Comparison of ENCODE assay signal across 16 cellular contexts in genomic region chr13:60957816-60958215, GRCh38.
DNase-seq lines count a peak whose midpoint lies in the region; ATAC-seq and TF ChIP-seq lines count a peak whose summit lies in the region.
"Had no signal": no experiment of that assay in that cellular context is flagged by ENCODE, and none has a peak within 500 bp of the region (broad histone marks: within the 10 kb centered on the region; RNA-seq: fewer than 3 reads in every experiment).

No MANE protein-coding gene starts in this region.

- WGBS in endodermal cell (ENCODE audit: insufficient coverage in 1 of 2, insufficient read length in 1 of 2), 2 experiments = no CpG with 5 or more reads among the region's 1 CpG

- TF ChIP-seq CTCF in PC-3 (conservative IDR thresholded peaks at IDR 0.05; ENCODE audit: low read depth, low read length) (0 out of 2 replicates have a peak, but pooled peaks have one; percentile 11), endodermal cell (conservative IDR thresholded peaks at IDR 0.05) (peak; percentile 51)

- H3K27me3 ChIP-seq in PC-3 (ENCODE audit: low read length) (no peaks in the 10 kb centered on the region), endodermal cell (ENCODE audit: control insufficient read depth, insufficient read depth, low read length, poor library complexity, severe bottlenecking) (no peaks in the 10 kb centered on the region), HAP-1 (ENCODE audit: low read depth) (no peaks in the 10 kb centered on the region)

- H3K9me3 Mint-ChIP-seq in endodermal cell = peaks cover 9% of the 10 kb centered on the region

- no peaks in the 10 kb centered on the region for H3K79me2 ChIP-seq in PC-3 (ENCODE audit: low read length)

- CTCF ChIA-PET in PC-3 (lab: Charles Lee) = no interaction called here

- POLR2A ChIA-PET in PC-3 (lab: Charles Lee; ENCODE audit: unreplicated experiment) = no interaction called here

- H3K4me1 Mint-ChIP-seq in endodermal cell = no peaks in the 10 kb centered on the region
- H3K4me1 Mint-ChIP-seq: B cell; CD4-positive, alpha-beta memory T cell had no signal

- peaks cover 12% of the 10 kb centered on the region; the same call in 1 of the 2 replicates for H3K4me1 ChIP-seq in PC-3 (ENCODE audit: insufficient read depth, low read length)
- no peaks in the 10 kb centered on the region for H3K4me1 ChIP-seq in endodermal cell (ENCODE audit: control insufficient read depth, insufficient read depth, low read length)
- H3K4me1 ChIP-seq in HAP-1 = no peaks in the 10 kb centered on the region

- H4K20me1 ChIP-seq in PC-3 (ENCODE audit: low read length) = no peaks in the 10 kb centered on the region

- H3K27me3 Mint-ChIP-seq in endodermal cell (ENCODE audit: insufficient read depth) = no peaks in the 10 kb centered on the region
- H3K27me3 Mint-ChIP-seq: B cell; CD4-positive, alpha-beta memory T cell had no signal

- H3K4me3 Mint-ChIP-seq in endodermal cell = no peak overlapping the region
- H3K4me3 Mint-ChIP-seq: B cell; CD4-positive, alpha-beta memory T cell had no signal

- peak; percentile 37 for DNase-seq in NCI-H748 (lab: John Stamatoyannopoulos, UW; ENCODE audit: unreplicated experiment)
- no peak for DNase-seq in NCI-H748 treated with DMSO at 0.1 percent for 48 hours (lab: John Stamatoyannopoulos, UW)
- DNase-seq in PC-3 = no peak
- DNase-seq in endodermal cell = no peak
- DNase-seq in stimulated activated CD8-positive, alpha-beta memory T cell treated with anti-CD3 and anti-CD28 coated beads, Interleukin-4, amount 100 ng/mL, for 48 hours = no peak
- no peak for DNase-seq in dermis blood vessel endothelial cell
- no peak for DNase-seq in HAP-1 (ENCODE audit: low spot score in 2 of 2)
- DNase-seq: C1 segment of cervical spinal cord; CD4-positive, alpha-beta memory T cell; COR-L47; DMS153; DMS79 treated with DMSO at 0.1 percent for 48 hours; EL had no signal

- peaks cover 4% of the 10 kb centered on the region for H3F3A ChIP-seq in PC-3 (ENCODE audit: low read length, unreplicated experiment)

- intact Hi-C loops in PC-3 (cut with micrococcal nuclease) = loop anchor here (2.0 kb wide), 1 partner anchor 25 kb away; no protein-coding TSS in a partner anchor

- H3K9me2 ChIP-seq in PC-3 (replicated peaks; ENCODE audit: low read length) = no peaks in the 10 kb centered on the region

- no peak overlapping the region for H3K9ac ChIP-seq in PC-3 (ENCODE audit: low read length)
- H3K9ac ChIP-seq in endodermal cell (ENCODE audit: extremely low read depth, low read length, poor library complexity, severe bottlenecking) = no peak overlapping the region

- BruUV-seq in PC-3 (replicated peaks; lab: Mats Ljungman, UMichigan) = no TSS peak

- no peaks in the 10 kb centered on the region for H3K9me3 ChIP-seq in PC-3 (ENCODE audit: low read length)
- H3K9me3 ChIP-seq in endodermal cell (ENCODE audit: control insufficient read depth, low read length) = no peaks in the 10 kb centered on the region
- H3K9me3 ChIP-seq in HAP-1 = no peaks in the 10 kb centered on the region

- no peak overlapping the region for H3K27ac ChIP-seq in PC-3 (ENCODE audit: low read length)
- no peak overlapping the region for H3K27ac ChIP-seq in endodermal cell (ENCODE audit: low read depth, low read length)

- ATAC-seq in PC-3 = no peak
- no peak for ATAC-seq in HG03095 (IDR thresholded peaks at IDR 0.05; ENCODE audit: unreplicated experiment)
- ATAC-seq: HCT116 had no signal

- in situ Hi-C loops in HAP-1 (cut with MboI; ENCODE audit: low sequenced_read_pairs) = no loop called here

- H3K27ac Mint-ChIP-seq in endodermal cell = no peak overlapping the region
- H3K27ac Mint-ChIP-seq: B cell; CD4-positive, alpha-beta memory T cell had no signal

- H3K36me3 Mint-ChIP-seq in endodermal cell (ENCODE audit: low read depth) = peaks cover 1% of the 10 kb centered on the region
- H3K36me3 Mint-ChIP-seq: CD4-positive, alpha-beta memory T cell had no signal

- no peak overlapping the region for H2AFZ ChIP-seq in PC-3 (ENCODE audit: low read length)

- H3K4me2 ChIP-seq in PC-3 (ENCODE audit: low read length) = no peak overlapping the region

- H3K36me3 ChIP-seq in PC-3 (ENCODE audit: low read depth, low read length) (no peaks in the 10 kb centered on the region), endodermal cell (ENCODE audit: control insufficient read depth, insufficient read depth, low read length) (no peaks in the 10 kb centered on the region), HAP-1 (replicated peaks) (no peaks in the 10 kb centered on the region)

- H3K4me3 ChIP-seq in PC-3 (ENCODE audit: low read length) (no peak overlapping the region), endodermal cell (ENCODE audit: low read length) (no peak overlapping the region), HAP-1 (no peak overlapping the region)
